25 cellular contexts compared by ENCODE assay signal in genomic region chr3:100213891-100214573, GRCh38. TPM values are rescaled to one million over a fixed set of nuclear protein-coding genes. Genes with fewer than 3 reads are reported as not detected.
A peak's percentile ranks its signal among the peaks of the same experiment; 100 is the strongest.
DNase-seq lines count a peak whose midpoint lies in the region; ATAC-seq, FAIRE-seq and TF ChIP-seq lines count a peak whose summit lies in the region.
"Had no signal": no experiment of that assay in that cellular context is flagged by ENCODE, and none has a peak within 500 bp of the region (broad histone marks: within the 10 kb centered on the region; RNA-seq: fewer than 3 reads in every experiment).

No MANE protein-coding gene starts in this region.

- H3K27me3 ChIP-seq in GM23248 (replicated peaks; ENCODE audit: insufficient read depth): no peaks in the 10 kb centered on the region
- H3K27me3 ChIP-seq in RWPE2 (ENCODE audit: insufficient read depth, poor library complexity, severe bottlenecking): no peaks in the 10 kb centered on the region
- H3K27me3 ChIP-seq in H1 (replicated peaks in 1 of 4; ENCODE audit: control insufficient read depth in 3 of 4, extremely low read depth in 1 of 4, insufficient read depth in 3 of 4, low read length in 3 of 4): no peaks in the 10 kb centered on the region; a peak in 1 of 7 replicates
- no peaks in the 10 kb centered on the region for H3K27me3 ChIP-seq in CD8-positive, alpha-beta memory T cell (ENCODE audit: insufficient read depth, low read length, poor library complexity, severe bottlenecking)
- no peaks in the 10 kb centered on the region for H3K27me3 ChIP-seq in upper lobe of right lung
- H3K27me3 ChIP-seq: neural progenitor cell, suprapubic skin had no signal

- no peak for TF ChIP-seq RAD21 in H1 (IDR thresholded peaks at IDR 0.05 in 1 of 2, conservative IDR thresholded peaks at IDR 0.05 in 1 of 2; ENCODE audit: low read depth in 2 of 2, low read length in 2 of 2)

- H3K23ac ChIP-seq in H1 (ENCODE audit: insufficient read length): no peak overlapping the region

- H3K36me3 ChIP-seq in GM23248 (ENCODE audit: low read depth) (no peaks in the 10 kb centered on the region), RWPE2 (ENCODE audit: low read depth) (no peaks in the 10 kb centered on the region), H1 (ENCODE audit: control insufficient read depth in 2 of 4, insufficient read depth in 4 of 4, low read length in 3 of 4) (no peaks in the 10 kb centered on the region), upper lobe of right lung (no peaks in the 10 kb centered on the region)
- H3K36me3 ChIP-seq in CD8-positive, alpha-beta memory T cell (ENCODE audit: insufficient read depth, low read length): no peaks in the 10 kb centered on the region
- H3K36me3 ChIP-seq: neural progenitor cell, suprapubic skin had no signal

- H4K91ac ChIP-seq in H1 (replicated peaks; ENCODE audit: insufficient read length, low read length): no peak overlapping the region

- H3K4me2 ChIP-seq in GM23248 (ENCODE audit: unreplicated experiment): no peak overlapping the region
- no peak overlapping the region for H3K4me2 ChIP-seq in H1 (ENCODE audit: insufficient read depth in 1 of 2, low read depth in 2 of 2, low read length in 2 of 2)
- H3K4me2 ChIP-seq: neural progenitor cell had no signal

- no peaks in the 10 kb centered on the region for H3F3A ChIP-seq in GM23248 (ENCODE audit: insufficient read depth)

- FAIRE-seq in H1 (lab: Jason Lieb, UNC): no peak
- FAIRE-seq: GM12878, kidney had no signal

- H3K4me3 ChIP-seq in GM23248 (no peak overlapping the region), RWPE2 (ENCODE audit: severe bottlenecking) (no peak overlapping the region), H1 (ENCODE audit: extremely low read depth in 1 of 4, insufficient read depth in 2 of 4, low read depth in 3 of 4, low read length in 4 of 4) (no peak overlapping the region), upper lobe of right lung (no peak overlapping the region)
- H3K4me3 ChIP-seq in CD8-positive, alpha-beta memory T cell (ENCODE audit: low read length): no peak overlapping the region
- H3K4me3 ChIP-seq: GM12878, lung, neural progenitor cell, skin epidermis, suprapubic skin had no signal

- H2AFZ ChIP-seq in GM23248: no peak overlapping the region
- H2AFZ ChIP-seq in H1 (ENCODE audit: low read length): no peak overlapping the region
- H2AFZ ChIP-seq: neural progenitor cell had no signal

- peaks cover 12 to 34% of the 10 kb centered on the region in 2 donors for H3K27me3 Mint-ChIP-seq in CD8-positive, alpha-beta memory T cell
- H3K27me3 Mint-ChIP-seq: dendritic cell treated with granulocyte-macrophage colony-stimulating factor and Interleukin-4, amounts not matched to agents 40 ng/mL and 50 ng/mL, for 4 days; progenitor cell of endocrine pancreas had no signal

- no peaks in the 10 kb centered on the region for H3K79me1 ChIP-seq in H1 (ENCODE audit: low read depth, low read length)

- H3K4me1 ChIP-seq in GM23248 (ENCODE audit: insufficient read depth): peaks cover 29% of the 10 kb centered on the region
- no peaks in the 10 kb centered on the region for H3K4me1 ChIP-seq in RWPE2 (ENCODE audit: insufficient read depth, poor library complexity, severe bottlenecking)
- peaks cover 0 to 17% (median 12%) of the 10 kb centered on the region in 4 experiments; a peak in 5 of 7 replicates for H3K4me1 ChIP-seq in H1 (replicated peaks in 1 of 4; ENCODE audit: control insufficient read depth in 3 of 4, insufficient read depth in 4 of 4, low read length in 3 of 4)
- peaks cover 13% of the 10 kb centered on the region for H3K4me1 ChIP-seq in CD8-positive, alpha-beta memory T cell (ENCODE audit: insufficient read depth, low read length)
- peaks cover 14% of the 10 kb centered on the region for H3K4me1 ChIP-seq in upper lobe of right lung

- peak; percentile 65 for DNase-seq in GM23248
- DNase-seq in RWPE2 (ENCODE audit: low spot score): no peak
- DNase-seq in H1 (ENCODE audit: low read depth in 1 of 2, low spot score in 2 of 2): no peak
- DNase-seq in kidney tubule cell (ENCODE audit: low spot score): peak; percentile 12
- no peak for DNase-seq in CD8-positive, alpha-beta memory T cell
- no peak for DNase-seq in upper lobe of right lung
- DNase-seq in AML-193 (lab: John Stamatoyannopoulos, UW): no peak
- DNase-seq: activated B cell treated with CpG ODN at 0.5 μM for 24 hours; activated CD4-positive, alpha-beta T cell treated with anti-CD3 and anti-CD28 coated beads, Interleukin-2, amount 50 U/mL, for 4 hours; activated CD8-positive, alpha-beta memory T cell treated with anti-CD3 and anti-CD28 coated beads, Interleukin-2, amount 50 U/mL, for 48 hours; CD8-positive, alpha-beta T cell; kidney; NCI-H1105 treated with DMSO at 0.1 percent for 48 hours; NCI-H446; stimulated activated CD4-positive, alpha-beta T cell treated with anti-CD3 and anti-CD28 coated beads, Interleukin-2, amount 100 ng/mL, for 24 hours; T-helper 9 cell had no signal

- no peak for TF ChIP-seq EP300 in H1 (IDR thresholded peaks at IDR 0.05; ENCODE audit: borderline replicate concordance in 1 of 2, low read depth in 2 of 2, low read length in 2 of 2)

- no peak overlapping the region for H3K18ac ChIP-seq in H1 (ENCODE audit: extremely low read depth, low read length)

- CTCF ChIA-PET in H1 (lab: Charles Lee; ENCODE audit: partially characterized antibody): no interaction called here
- CTCF ChIA-PET in CD8-positive, alpha-beta memory T cell (lab: Charles Lee): no interaction called here

- in situ Hi-C loops in GM23248 (cut with MboI): no loop called here

- no peak overlapping the region for H3K4me3 Mint-ChIP-seq in CD8-positive, alpha-beta memory T cell
- H3K4me3 Mint-ChIP-seq: activated B cell treated with CpG ODN at 0.5 μM for 24 hours; CD8-positive, alpha-beta T cell; dendritic cell treated with granulocyte-macrophage colony-stimulating factor and Interleukin-4, amounts not matched to agents 40 ng/mL and 50 ng/mL, for 4 days; neural progenitor cell; stimulated activated effector memory CD8-positive, alpha-beta T cell treated with anti-CD3 and anti-CD28 coated beads, Interleukin-12 subunit alpha, Interleukin-12 subunit beta, amount 100 ng/mL, for 72 hours had no signal

- WGBS in GM23248 (ENCODE audit: low coverage in 1 of 2, low lambda C conversion rate in 2 of 2, missing lambda C conversion rate in 2 of 2), 2 experiments: 68 to 79% methylated on average over 7 of the region's 7 CpGs
- 94% methylated on average over 7 of the region's 7 CpGs; no CpG with 5 or more reads in 1 of the 2 experiments for WGBS in H1 (ENCODE audit: extremely low coverage in 1 of 2, insufficient coverage in 1 of 2, insufficient read length in 1 of 2, insufficient replicate concordance in 2 of 2, low coverage in 1 of 2, low lambda C conversion rate in 2 of 2, missing lambda C conversion rate in 1 of 2), 2 experiments

- peak overlapping the region; percentile 97; the same call in 1 of the 2 replicates for H2AK5ac ChIP-seq in H1 (ENCODE audit: low read depth, low read length)

- no peaks in the 10 kb centered on the region for H3K9me2 ChIP-seq in GM23248 (ENCODE audit: insufficient read depth)

- H3K4me1 Mint-ChIP-seq in CD8-positive, alpha-beta memory T cell: peaks cover 16 to 22% (median 21%) of the 10 kb centered on the region in 3 donors

- peak; percentile 79 for ATAC-seq in RWPE2 (ENCODE audit: low read depth)
- no peak for ATAC-seq in upper lobe of right lung
- ATAC-seq: CD8-positive, alpha-beta T cell; GM12878; Panc1; stimulated activated effector memory CD8-positive, alpha-beta T cell treated with anti-CD3 and anti-CD28 coated beads, Interleukin-12 subunit alpha, Interleukin-12 subunit beta, amount 100 ng/mL, for 72 hours had no signal

- peak overlapping the region; percentile 27; the same call in 1 of the 2 replicates for H2BK12ac ChIP-seq in H1 (ENCODE audit: low read depth, low read length)

- no peak overlapping the region for H3K56ac ChIP-seq in H1 (replicated peaks; ENCODE audit: insufficient read length, low read depth, low read length)

- H3K9me3 Mint-ChIP-seq in CD8-positive, alpha-beta memory T cell: peaks cover under 1 to 4% (median 3%) of the 10 kb centered on the region in 5 donors
- H3K9me3 Mint-ChIP-seq: activated B cell treated with CpG ODN at 0.5 μM for 24 hours; dendritic cell treated with granulocyte-macrophage colony-stimulating factor and Interleukin-4, amounts not matched to agents 40 ng/mL and 50 ng/mL, for 4 days; stimulated activated effector memory CD8-positive, alpha-beta T cell treated with anti-CD3 and anti-CD28 coated beads, Interleukin-12 subunit alpha, Interleukin-12 subunit beta, amount 100 ng/mL, for 72 hours had no signal

- H2BK120ac ChIP-seq in H1 (replicated peaks; ENCODE audit: low read depth, low read length): no peak overlapping the region

- no peak overlapping the region for H3K9ac ChIP-seq in GM23248
- H3K9ac ChIP-seq in H1 (replicated peaks in 1 of 4; ENCODE audit: extremely low read depth in 1 of 4, low read depth in 3 of 4, low read length in 3 of 4): no peak overlapping the region
- H3K9ac ChIP-seq: neural progenitor cell had no signal

- H3K14ac ChIP-seq in H1 (ENCODE audit: insufficient read length): no peak overlapping the region

- H2BK20ac ChIP-seq in H1 (ENCODE audit: low read length): no peak overlapping the region; the same call in 1 of the 2 replicates

- no peak overlapping the region for H3K27ac Mint-ChIP-seq in CD8-positive, alpha-beta memory T cell
- H3K27ac Mint-ChIP-seq: activated B cell treated with CpG ODN at 0.5 μM for 24 hours; CD8-positive, alpha-beta T cell; dendritic cell treated with granulocyte-macrophage colony-stimulating factor and Interleukin-4, amounts not matched to agents 40 ng/mL and 50 ng/mL, for 4 days; neural progenitor cell; progenitor cell of endocrine pancreas; stimulated activated effector memory CD8-positive, alpha-beta T cell treated with anti-CD3 and anti-CD28 coated beads, Interleukin-12 subunit alpha, Interleukin-12 subunit beta, amount 100 ng/mL, for 72 hours had no signal

- no peak overlapping the region for H4K8ac ChIP-seq in H1 (ENCODE audit: extremely low read depth, insufficient read depth, low read length)

- TF ChIP-seq POLR2A in H1 (IDR thresholded peaks at IDR 0.05; ENCODE audit: control extremely low read depth in 1 of 2, low read depth in 2 of 2, low read length in 2 of 2): no peak

- H3K9me3 ChIP-seq in GM23248 (ENCODE audit: low read depth): no peaks in the 10 kb centered on the region
- H3K9me3 ChIP-seq in RWPE2 (ENCODE audit: severe bottlenecking): no peaks in the 10 kb centered on the region
- H3K9me3 ChIP-seq in H1 (ENCODE audit: insufficient read depth in 2 of 2, low read depth in 1 of 2, low read length in 1 of 2): no peaks in the 10 kb centered on the region
- no peaks in the 10 kb centered on the region for H3K9me3 ChIP-seq in CD8-positive, alpha-beta memory T cell (ENCODE audit: low read length)
- H3K9me3 ChIP-seq in upper lobe of right lung: no peaks in the 10 kb centered on the region
- H3K9me3 ChIP-seq: suprapubic skin had no signal

- no peak overlapping the region for H3K4ac ChIP-seq in H1 (replicated peaks; ENCODE audit: insufficient read length, low read depth, low read length)

- no peak overlapping the region for H2BK15ac ChIP-seq in H1 (ENCODE audit: low read length)

- no peaks in the 10 kb centered on the region for H3K79me2 ChIP-seq in GM23248 (ENCODE audit: insufficient read depth)
- H3K79me2 ChIP-seq in H1 (ENCODE audit: control insufficient read depth in 1 of 2, insufficient read depth in 2 of 2, low read length in 2 of 2): no peaks in the 10 kb centered on the region

- intact Hi-C loops in upper lobe of right lung (cut with DNase I): no loop called here

- POLR2A ChIA-PET in H1 (lab: Charles Lee; ENCODE audit: partially characterized antibody): no interaction called here
- POLR2A ChIA-PET in CD8-positive, alpha-beta memory T cell (lab: Charles Lee): no interaction called here

- H3K27ac ChIP-seq in GM23248: no peak overlapping the region
- no peak overlapping the region for H3K27ac ChIP-seq in RWPE2 (ENCODE audit: poor library complexity, severe bottlenecking)
- no peak overlapping the region for H3K27ac ChIP-seq in H1 (ENCODE audit: low read depth, low read length)
- H3K27ac ChIP-seq in CD8-positive, alpha-beta memory T cell (ENCODE audit: low read depth, low read length): no peak overlapping the region
- no peak overlapping the region for H3K27ac ChIP-seq in upper lobe of right lung
- H3K27ac ChIP-seq: neural progenitor cell, skin epidermis, suprapubic skin had no signal

- no peak overlapping the region for H4K5ac ChIP-seq in H1 (ENCODE audit: insufficient read length, low read depth, low read length)

- TF ChIP-seq CTCF in RWPE2 (IDR thresholded peaks at IDR 0.05; ENCODE audit: poor library complexity, severe bottlenecking) (no peak), H1 (IDR thresholded peaks at IDR 0.05; ENCODE audit: control extremely low read depth in 1 of 3, insufficient read depth in 1 of 3, low read depth in 1 of 3, low read length in 3 of 3) (no peak), upper lobe of right lung (IDR thresholded peaks at IDR 0.05) (no peak)

- no peaks in the 10 kb centered on the region for H3K36me3 Mint-ChIP-seq in CD8-positive, alpha-beta memory T cell
- H3K36me3 Mint-ChIP-seq: CD8-positive, alpha-beta T cell; neural progenitor cell; stimulated activated effector memory CD8-positive, alpha-beta T cell treated with anti-CD3 and anti-CD28 coated beads, Interleukin-12 subunit alpha, Interleukin-12 subunit beta, amount 100 ng/mL, for 72 hours had no signal

- H4K20me1 ChIP-seq in GM23248 (ENCODE audit: insufficient read depth) (no peaks in the 10 kb centered on the region), H1 (replicated peaks in 1 of 2; ENCODE audit: control insufficient read depth in 1 of 2, insufficient read depth in 2 of 2, low read length in 2 of 2) (no peaks in the 10 kb centered on the region)

- H3K23me2 ChIP-seq in H1 (ENCODE audit: low read depth, low read length): no peaks in the 10 kb centered on the region; the same call in 1 of the 2 replicates

- no peak overlapping the region for H2BK5ac ChIP-seq in H1 (ENCODE audit: low read depth, low read length)

RNA-seq across cellular contexts. Expression of gene TBC1D23, which starts 46.8 kb away (rescaled TPM):
- 82.5 and 103 TPM in 2 replicates for total RNA-seq in GM23248 (2014; rRNA removed; shearing (Covaris generic))
- polyA plus RNA-seq in GM23248 (2016; fragmentation: Nextera tagmentation; extraction: Ambion mirVana): 53.0 and 54.1 TPM in 2 replicates
- total RNA-seq in H1 (2021; fragmentation: NEBNext Ultra II Directional; extraction: Animal tissue kit (Norgen Biotek cat#: 25700)): 24.7 and 29.3 TPM in 2 replicates
- 4.3 and 6.4 TPM in 2 replicates for polyA plus RNA-seq in H1 (2011; rRNA removed)
- 9.3 TPM for polyA plus RNA-seq in H1 (2011; cell fraction: cytosol; rRNA removed)
- polyA plus RNA-seq in H1 (2011; cell fraction: nucleus; rRNA removed): 2.3 TPM
- polyA plus RNA-seq in H1 (2012, experiment 1 of 2): 7.1 to 15.5 TPM (median 9.7 TPM) in 4 replicates
- 1.2 TPM for polyA plus RNA-seq in H1 (2012, experiment 2 of 2)
- 9.6 TPM for polyA plus RNA-seq in H1 (2013, experiment 1 of 2)
- polyA plus RNA-seq in H1 (2013, experiment 2 of 2): 11.3 TPM
- 19.7 and 30.9 TPM in 2 replicates for polyA minus RNA-seq in H1 (2011; rRNA and poly(A)+ RNA removed)
- 9.7 TPM for polyA minus RNA-seq in H1 (2011; cell fraction: cytosol; rRNA and poly(A)+ RNA removed)
- polyA minus RNA-seq in H1 (2011; cell fraction: nucleus; rRNA and poly(A)+ RNA removed): 10.2 TPM
- total RNA-seq in CD8-positive, alpha-beta memory T cell: 10 to 100 TPM; 21.0 to 23.1 TPM
- 21.9 TPM for polyA plus RNA-seq in CD8-positive, alpha-beta memory T cell
- 47.4 TPM for total RNA-seq in upper lobe of right lung

Comparison
In these comparisons a context has a peak if more than half of its experiments do, and no peak if none do; other contexts are left out.
1. DNase-seq: peak in GM23248 (single experiment) and kidney tubule cell (single experiment); none in RWPE2 (single experiment), H1 (0 of 2), CD8-positive, alpha-beta memory T cell (0 of 5), upper lobe of right lung (single experiment) and AML-193 (0 of 2).